23 cellular contexts compared by ENCODE assay signal in genomic region chr3:185714085-185714484, GRCh38.
DNase-seq lines count a peak whose midpoint lies in the region; ATAC-seq, FAIRE-seq and TF ChIP-seq lines count a peak whose summit lies in the region.
"Had no signal": no experiment of that assay in that cellular context is flagged by ENCODE, and none has a peak within 500 bp of the region (broad histone marks: within the 10 kb centered on the region; RNA-seq: fewer than 3 reads in every experiment).

No MANE protein-coding gene starts in this region.

- H3K27ac ChIP-seq in breast epithelium (no peak overlapping the region), HepG2 (ENCODE audit: extremely low read length, insufficient read depth, low read length) (no peak overlapping the region), right lobe of liver (no peak overlapping the region), K562 (ENCODE audit: extremely low read depth, low read depth, low read length) (no peak overlapping the region)
- H3K27ac ChIP-seq: 22Rv1; A549; BLaER1 treated with 17β-estradiol and CSF1 and Interleukin-3, amounts not matched to agents 10 nM and 100 nM; C4-2B had no signal

- no peak for DNase-seq in MCF 10A (ENCODE audit: unreplicated experiment)
- no peak for DNase-seq in breast epithelium (ENCODE audit: low spot score in 2 of 2)
- DNase-seq in HepG2 (ENCODE audit: low spot score), result no peak
- DNase-seq in right lobe of liver, result no peak
- DNase-seq in K562 (ENCODE audit: extremely low read depth in 1 of 4, low spot score in 3 of 4), result no peak
- DNase-seq in mesothelial cell of epicardium (ENCODE audit: low spot score in 2 of 2, unreplicated experiment in 2 of 2), result no peak
- DNase-seq in NCI-H2107 treated with DMSO at 0.1 percent for 48 hours (lab: John Stamatoyannopoulos, UW; ENCODE audit: unreplicated experiment), result no peak
- DNase-seq: AML-193; Caco-2; Calu3; CD4-positive, alpha-beta T cell; CD8-positive, alpha-beta T cell; DMS79 treated with DMSO at 0.1 percent for 48 hours; GF-D8 had no signal

- H3K4me1 ChIP-seq in breast epithelium (no peaks in the 10 kb centered on the region), HepG2 (ENCODE audit: insufficient read depth, low read length) (peaks cover 97% of the 10 kb centered on the region), right lobe of liver (peaks cover 0 to 6% (median 2%) of the 10 kb centered on the region in 4 donors), K562 (replicated peaks in 1 of 2; ENCODE audit: control insufficient read depth in 2 of 2, insufficient read depth in 2 of 2, low read length in 2 of 2) (no peaks in the 10 kb centered on the region; a peak in 4 of 5 replicates)

- H3K4me1 Mint-ChIP-seq in MCF 10A (ENCODE audit: insufficient read depth, unreplicated experiment) (peaks cover 59% of the 10 kb centered on the region), mesothelial cell of epicardium (peaks cover 55% of the 10 kb centered on the region)
- H3K4me1 Mint-ChIP-seq: B cell had no signal

- no peaks in the 10 kb centered on the region for H3K36me3 ChIP-seq in breast epithelium
- H3K36me3 ChIP-seq in HepG2 (replicated peaks in 1 of 2; ENCODE audit: control insufficient read depth in 1 of 2, insufficient read depth in 2 of 2, low read length in 2 of 2), result no peaks in the 10 kb centered on the region
- no peaks in the 10 kb centered on the region for H3K36me3 ChIP-seq in right lobe of liver
- no peaks in the 10 kb centered on the region; the same call in 2 of the 3 replicates for H3K36me3 ChIP-seq in K562 (ENCODE audit: control insufficient read depth, insufficient read depth, low read length)
- H3K36me3 ChIP-seq: BLaER1 treated with 17β-estradiol and CSF1 and Interleukin-3, amounts not matched to agents 10 nM and 100 nM had no signal

- TF ChIP-seq POLR2A in breast epithelium (IDR thresholded peaks at IDR 0.05) (no peak), HepG2 (IDR thresholded peaks at IDR 0.05; ENCODE audit: insufficient read depth in 1 of 2, low read depth in 2 of 2, low read length in 2 of 2) (no peak), right lobe of liver (IDR thresholded peaks at IDR 0.05) (no peak), K562 (conservative IDR thresholded peaks at IDR 0.05) (no peak)

- no peak overlapping the region for H3K4me3 Mint-ChIP-seq in MCF 10A (ENCODE audit: unreplicated experiment)
- no peak overlapping the region for H3K4me3 Mint-ChIP-seq in mesothelial cell of epicardium
- H3K4me3 Mint-ChIP-seq: B cell; CD4-positive, alpha-beta T cell; CD8-positive, alpha-beta T cell had no signal

- 95% methylated on average over 2 of the region's 2 CpGs for WGBS in HepG2 (ENCODE audit: low lambda C conversion rate)
- WGBS in right lobe of liver (ENCODE audit: insufficient coverage, low coverage, low lambda C conversion rate, missing lambda C conversion rate), result 94% methylated on average over 2 of the region's 2 CpGs
- WGBS in K562 (ENCODE audit: insufficient coverage, low coverage, missing lambda C conversion rate), result 61% methylated on average over 2 of the region's 2 CpGs

- H3K4me3 ChIP-seq in breast epithelium (no peak overlapping the region), HepG2 (replicated peaks in 1 of 3; ENCODE audit: insufficient read depth in 1 of 3, low read depth in 2 of 3, low read length in 3 of 3) (no peak overlapping the region), right lobe of liver (no peak overlapping the region), K562 (no peak overlapping the region)
- H3K4me3 ChIP-seq: A549; BLaER1 treated with 17β-estradiol and CSF1 and Interleukin-3, amounts not matched to agents 10 nM and 100 nM had no signal

- H3K9me1 ChIP-seq in K562 (ENCODE audit: control insufficient read depth, insufficient read depth, low read length), result no peaks in the 10 kb centered on the region

- H3K9ac ChIP-seq in HepG2 (ENCODE audit: insufficient read depth, low read depth, low read length) (no peak overlapping the region), K562 (ENCODE audit: insufficient read depth in 1 of 2, low read depth in 2 of 2, low read length in 2 of 2) (no peak overlapping the region)
- H3K9ac ChIP-seq: BLaER1 treated with 17β-estradiol and CSF1 and Interleukin-3, amounts not matched to agents 10 nM and 100 nM had no signal

- no TSS peak for BruUV-seq in MCF 10A (replicated peaks; lab: Mats Ljungman, UMichigan)
- BruUV-seq in HepG2 (replicated peaks; lab: Mats Ljungman, UMichigan), result no TSS peak
- no TSS peak for BruUV-seq in K562 (replicated peaks; lab: Mats Ljungman, UMichigan)

- H3K36me3 Mint-ChIP-seq in MCF 10A (ENCODE audit: insufficient read depth, unreplicated experiment) (peaks cover 12% of the 10 kb centered on the region), mesothelial cell of epicardium (peaks cover 5% of the 10 kb centered on the region)
- H3K36me3 Mint-ChIP-seq: CD8-positive, alpha-beta T cell had no signal

- H3K27ac Mint-ChIP-seq in MCF 10A (ENCODE audit: low read depth, unreplicated experiment) (peak overlapping the region; percentile 96), mesothelial cell of epicardium (peak overlapping the region; percentile 30)
- H3K27ac Mint-ChIP-seq: B cell; CD4-positive, alpha-beta T cell; CD8-positive, alpha-beta T cell had no signal

- H3K9me3 ChIP-seq in breast epithelium (no peaks in the 10 kb centered on the region), HepG2 (ENCODE audit: low read length) (no peaks in the 10 kb centered on the region), right lobe of liver (no peaks in the 10 kb centered on the region), K562 (replicated peaks; ENCODE audit: control insufficient read depth, insufficient read depth, low read depth, low read length) (no peaks in the 10 kb centered on the region)
- H3K9me3 ChIP-seq: A549; BLaER1 treated with 17β-estradiol and CSF1 and Interleukin-3, amounts not matched to agents 10 nM and 100 nM; Caco-2 had no signal

- H3K9me3 Mint-ChIP-seq in MCF 10A (ENCODE audit: unreplicated experiment) (no peaks in the 10 kb centered on the region), mesothelial cell of epicardium (no peaks in the 10 kb centered on the region)
- H3K9me3 Mint-ChIP-seq: CD4-positive, alpha-beta T cell; CD8-positive, alpha-beta T cell had no signal

- TF ChIP-seq RAD21 in HepG2 (CRISPR knock-in tag; IDR thresholded peaks at IDR 0.05) (no peak), K562 (CRISPR knock-in tag; conservative IDR thresholded peaks at IDR 0.05 in 1 of 2, IDR thresholded peaks at IDR 0.05 in 1 of 2) (no peak)

- H3K27me3 ChIP-seq in breast epithelium, result no peaks in the 10 kb centered on the region
- H3K27me3 ChIP-seq in HepG2 (ENCODE audit: control insufficient read depth in 1 of 2, insufficient read depth in 2 of 2, low read length in 2 of 2), result no peaks in the 10 kb centered on the region
- no peaks in the 10 kb centered on the region for H3K27me3 ChIP-seq in right lobe of liver
- H3K27me3 ChIP-seq in K562 (ENCODE audit: control insufficient read depth in 2 of 2, insufficient read depth in 2 of 2, low read length in 2 of 2), result no peaks in the 10 kb centered on the region
- H3K27me3 ChIP-seq: BLaER1 treated with 17β-estradiol and CSF1 and Interleukin-3, amounts not matched to agents 10 nM and 100 nM had no signal

- TF ChIP-seq CTCF in MCF 10A (IDR thresholded peaks at IDR 0.05; ENCODE audit: unreplicated experiment) (no peak), breast epithelium (IDR thresholded peaks at IDR 0.05) (no peak), HepG2 (CRISPR knock-in tag; IDR thresholded peaks at IDR 0.05) (no peak), right lobe of liver (IDR thresholded peaks at IDR 0.05) (no peak), K562 (IDR thresholded peaks at IDR 0.05 in 2 of 3, conservative IDR thresholded peaks at IDR 0.05 in 1 of 3; ENCODE audit: insufficient read depth in 2 of 3, low read depth in 1 of 3, low read length in 3 of 3) (no peak), mesothelial cell of epicardium (IDR thresholded peaks at IDR 0.05; ENCODE audit: unreplicated experiment) (no peak)

- H3K4me2 ChIP-seq in HepG2 (ENCODE audit: low read depth, low read length) (peak overlapping the region; percentile 14; the same call in 1 of the 2 replicates), K562 (ENCODE audit: insufficient read depth, low read length) (no peak overlapping the region)
- H3K4me2 ChIP-seq: BLaER1 treated with 17β-estradiol and CSF1 and Interleukin-3, amounts not matched to agents 10 nM and 100 nM had no signal

- CTCF ChIA-PET in MCF 10A (lab: Yijun Ruan, JAX) (interaction anchor here (1.0 to 1.2 kb wide), 2 partner anchors 19 to 54 kb away, joined by 3 read pairs; no protein-coding TSS in a partner anchor), HepG2 (lab: Yijun Ruan, JAX; ENCODE audit: low intra/inter-chr PET ratio, low total read pairs) (no interaction called here), K562 (lab: Yijun Ruan, JAX; ENCODE audit: low intra/inter-chr PET ratio) (no interaction called here)

- TF ChIP-seq EP300 in HepG2 (IDR thresholded peaks at IDR 0.05; ENCODE audit: low read depth in 2 of 2, low read length in 2 of 2) (no peak), HepG2 (CRISPR knock-in tag; IDR thresholded peaks at IDR 0.05; ENCODE audit: borderline replicate concordance) (no peak), K562 (IDR thresholded peaks at IDR 0.05; ENCODE audit: low read length) (no peak)

- POLR2A ChIA-PET in MCF 10A (lab: Yijun Ruan, JAX) (interaction anchor here (1.0 to 8.3 kb wide), 3 partner anchors 17 to 109 kb away, joined by 3 to 105 read pairs (median 3); no protein-coding TSS in a partner anchor), HepG2 (lab: Yijun Ruan, JAX) (no interaction called here), K562 (lab: Yijun Ruan, JAX) (no interaction called here)

- H3K79me2 ChIP-seq in HepG2 (ENCODE audit: insufficient read depth, low read length), result peaks cover 95% of the 10 kb centered on the region
- peaks cover 71% of the 10 kb centered on the region for H3K79me2 ChIP-seq in K562 (ENCODE audit: control insufficient read depth, insufficient read depth, low read length)

- FAIRE-seq in HepG2 (lab: Jason Lieb, UNC), result no peak
- no peak for FAIRE-seq in K562 (lab: Jason Lieb, UNC)
- FAIRE-seq: A549, D721Med, G401.6, GM12891 had no signal

- ATAC-seq in HepG2 (no peak), right lobe of liver (no peak), K562 (no peak), GM21529 (IDR thresholded peaks at IDR 0.05; ENCODE audit: unreplicated experiment) (no peak)
- ATAC-seq: A549; CD8-positive, alpha-beta T cell had no signal

- intact Hi-C loops in MCF 10A (cut with micrococcal nuclease), result no loop called here
- intact Hi-C loops in breast epithelium (cut with DNase I; ENCODE audit: low total_unique reads), result no loop called here
- intact Hi-C loops in HepG2 (cut with micrococcal nuclease; ENCODE audit: unreplicated experiment), result no loop called here
- intact Hi-C loops in right lobe of liver (cut with DNase I), result no loop called here
- intact Hi-C loops in K562 (cut with micrococcal nuclease), result no loop called here

- in situ Hi-C loops in HepG2 (cut with HindIII; ENCODE audit: extremely low pct_ligation_motif_present, low pct_unique_long_range_greater_than_20kb) (no loop called here), K562 (cut with MboI) (no loop called here)

- H4K20me1 ChIP-seq in HepG2 (ENCODE audit: insufficient read depth, low read length) (peaks cover 82% of the 10 kb centered on the region), K562 (replicated peaks; ENCODE audit: control insufficient read depth, insufficient read depth, low read length) (peaks cover 4% of the 10 kb centered on the region; the same call in 1 of the 2 replicates)
- H4K20me1 ChIP-seq: BLaER1 treated with 17β-estradiol and CSF1 and Interleukin-3, amounts not matched to agents 10 nM and 100 nM had no signal

- no peaks in the 10 kb centered on the region for H3K27me3 Mint-ChIP-seq in MCF 10A (ENCODE audit: insufficient read depth, unreplicated experiment)
- H3K27me3 Mint-ChIP-seq in mesothelial cell of epicardium (ENCODE audit: low read depth), result no peaks in the 10 kb centered on the region

- H2AFZ ChIP-seq in HepG2 (ENCODE audit: low read length), result no peak overlapping the region
- no peak overlapping the region for H2AFZ ChIP-seq in K562 (ENCODE audit: low read depth, low read length)
